32 cellular contexts compared by ENCODE assay signal in the genomic region with DNA sequence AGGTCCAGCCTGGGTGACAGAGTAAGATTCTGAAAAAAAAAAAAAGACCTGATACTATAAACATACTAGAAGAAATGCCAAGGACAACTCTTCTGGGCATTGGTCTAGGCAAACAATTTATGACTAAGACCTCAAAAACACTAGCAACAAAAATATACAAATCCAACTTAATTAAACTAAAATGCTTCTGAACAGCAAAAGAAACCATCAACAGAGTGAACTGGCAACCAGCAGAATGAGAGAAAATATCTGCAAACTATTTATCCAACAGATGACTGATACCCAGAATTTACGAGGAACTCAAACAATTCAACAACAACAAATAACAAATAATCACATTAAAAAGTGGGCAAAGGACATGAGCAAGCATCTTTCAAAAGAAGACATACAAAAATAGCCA. TPM values are rescaled to one million over a fixed set of nuclear protein-coding genes. Genes with fewer than 3 reads are reported as not detected.
"Had no signal": no experiment of that assay in that cellular context is flagged by ENCODE, and none has a peak within 500 bp of the region (broad histone marks: within the 10 kb centered on the region; RNA-seq: fewer than 3 reads in every experiment).

No MANE protein-coding gene starts in this region.

- ATAC-seq: activated CD4-positive, alpha-beta T cell treated with anti-CD3 and anti-CD28 coated beads for 36 hours; activated CD4-positive, CD25-positive, alpha-beta regulatory T cell treated with anti-CD3 and anti-CD28 coated beads, Interleukin-2, amount 50 U/mL, for 24 hours; activated CD8-positive, alpha-beta memory T cell treated with anti-CD3 and anti-CD28 coated beads, Interleukin-2, amount 10 ng/mL, durations not matched to agents 7 days and 5 days; activated CD8-positive, alpha-beta T cell treated with anti-CD3 and anti-CD28 coated beads, Interleukin-2, amount 10 ng/mL, durations not matched to agents 7 days and 5 days; activated naive CD8-positive, alpha-beta T cell treated with anti-CD3 and anti-CD28 coated beads, Interleukin-2, amount 50 U/mL, for 24 hours; WTC11 had no signal

- H3K27ac ChIP-seq: ascending aorta, cardiac muscle cell, WERI-Rb-1 had no signal

- DNase-seq: activated CD4-positive, alpha-beta memory T cell treated with anti-CD3 and anti-CD28 coated beads, Interleukin-2, amount 10 ng/mL, durations not matched to agents 7 days and 5 days; activated CD4-positive, alpha-beta T cell treated with anti-CD3 and anti-CD28 coated beads for 1 hour; activated CD4-positive, alpha-beta T cell treated with anti-CD3 and anti-CD28 coated beads for 36 hours; activated CD4-positive, alpha-beta T cell treated with anti-CD3 and anti-CD28 coated beads for 48 hours; activated CD4-positive, alpha-beta T cell treated with anti-CD3 and anti-CD28 coated beads, Interleukin-2, amount 10 ng/mL, durations not matched to agents 7 days and 5 days; activated CD4-positive, alpha-beta T cell treated with anti-CD3 and anti-CD28 coated beads, Interleukin-2, amount 50 U/mL, for 48 hours; activated CD4-positive, CD25-positive, alpha-beta regulatory T cell; activated CD8-positive, alpha-beta memory T cell treated with anti-CD3 and anti-CD28 coated beads for 24 hours; activated CD8-positive, alpha-beta memory T cell treated with anti-CD3 and anti-CD28 coated beads, Interleukin-2, amount 10 ng/mL, durations not matched to agents 7 days and 5 days; activated CD8-positive, alpha-beta memory T cell treated with anti-CD3 and anti-CD28 coated beads, Interleukin-2, amount 50 U/mL, for 48 hours; activated CD8-positive, alpha-beta T cell treated with anti-CD3 and anti-CD28 coated beads, Interleukin-2, amount 10 ng/mL, durations not matched to agents 7 days and 5 days; activated effector memory CD4-positive, alpha-beta T cell treated with Interleukin-2 at 50 U/mL for 16 hours; activated gamma-delta T cell; activated naive CD4-positive, alpha-beta T cell treated with anti-CD3 and anti-CD28 coated beads, Interleukin-2, amount 10 ng/mL, durations not matched to agents 7 days and 5 days; activated naive CD4-positive, alpha-beta T cell treated with Interleukin-2 at 50 U/mL for 16 hours; activated naive CD8-positive, alpha-beta T cell treated with anti-CD3 and anti-CD28 coated beads, Interleukin-2, amount 10 ng/mL, durations not matched to agents 7 days and 5 days; activated naive CD8-positive, alpha-beta T cell treated with anti-CD3 and anti-CD28 coated beads, Interleukin-2, amount 50 U/mL, for 24 hours; activated T-cell treated with anti-CD3 and anti-CD28 coated beads, Interleukin-2, amount 50 U/mL, for 24 hours; activated T-cell treated with anti-CD3 and anti-CD28 coated beads, Interleukin-2, amount 50 U/mL, for 48 hours; amygdala; anterior cingulate cortex; caudate nucleus; cerebellar nuclear complex; T-helper 1 cell; T-helper 2 cell; T-helper 9 cell; WERI-Rb-1 had no signal

RNA-seq across cellular contexts. Expression of gene GPC6, which starts 26.8 kb away (rescaled TPM):
- total RNA-seq: activated CD4-positive, alpha-beta memory T cell treated with anti-CD3 and anti-CD28 coated beads, Interleukin-2, amount 10 ng/mL, durations not matched to agents 7 days and 5 days; activated CD4-positive, alpha-beta T cell treated with anti-CD3 and anti-CD28 coated beads for 36 hours; activated CD4-positive, alpha-beta T cell treated with anti-CD3 and anti-CD28 coated beads, Interleukin-2, amount 10 ng/mL, durations not matched to agents 7 days and 5 days; activated CD8-positive, alpha-beta memory T cell treated with anti-CD3 and anti-CD28 coated beads, Interleukin-2, amount 10 ng/mL, durations not matched to agents 7 days and 5 days; activated CD8-positive, alpha-beta T cell treated with anti-CD3 and anti-CD28 coated beads, Interleukin-2, amount 10 ng/mL, durations not matched to agents 7 days and 5 days; activated naive CD8-positive, alpha-beta T cell treated with anti-CD3 and anti-CD28 coated beads, Interleukin-2, amount 10 ng/mL, durations not matched to agents 7 days and 5 days; activated T-helper 2 cell treated with anti-CD3 and anti-CD28 coated beads, Interferon-gamma antibody, Interleukin-2, Interleukin-4, amounts not matched to agents 10 μg/mL and 5 μg/mL and 100 μg/mL, durations not matched to agents 14 hours and 24 hours and 36 hours had no signal
